In the genomic region with DNA sequence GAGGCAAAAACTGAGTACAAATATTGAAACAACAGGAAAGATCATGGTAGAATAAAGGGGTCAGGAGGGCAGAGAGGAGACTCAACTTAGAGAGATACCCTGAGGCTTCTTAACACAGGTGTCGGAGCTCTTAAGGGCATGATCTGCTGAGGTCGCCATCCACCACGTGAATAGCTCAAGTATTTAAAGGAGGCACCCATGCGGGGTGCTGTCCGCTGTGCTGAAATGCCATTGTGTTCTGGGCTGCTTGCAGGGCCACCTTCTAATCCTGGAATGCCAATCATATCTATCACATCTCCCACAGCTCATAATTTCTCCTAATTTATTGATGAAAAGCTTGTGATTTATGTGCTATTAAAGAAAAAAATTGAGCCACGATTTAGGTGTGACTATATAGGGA, we compare ENCODE assay signal across 11 cellular contexts.
DNase-seq lines count a peak whose midpoint lies in the region; ATAC-seq, FAIRE-seq and TF ChIP-seq lines count a peak whose summit lies in the region.
"Had no signal": no experiment of that assay in that cellular context is flagged by ENCODE, and none has a peak within 500 bp of the region (broad histone marks: within the 10 kb centered on the region; RNA-seq: fewer than 3 reads in every experiment).

No MANE protein-coding gene starts in this region.

- no peaks in the 10 kb centered on the region for H3K9me3 ChIP-seq in HepG2 (ENCODE audit: low read length)
- H3K9me3 ChIP-seq in right lobe of liver: no peaks in the 10 kb centered on the region
- no peaks in the 10 kb centered on the region for H3K9me3 ChIP-seq in OCI-LY3 (ENCODE audit: insufficient read depth, low read length)
- H3K9me3 ChIP-seq: gastrocnemius medialis had no signal

- H3K9ac ChIP-seq in HepG2 (ENCODE audit: insufficient read depth, low read depth, low read length) (no peak overlapping the region), OCI-LY3 (ENCODE audit: low read length) (no peak overlapping the region)

- H3K4me2 ChIP-seq in HepG2 (ENCODE audit: low read depth, low read length): no peak overlapping the region
- H3K4me2 ChIP-seq in OCI-LY3 (ENCODE audit: low read length): no peak overlapping the region

- WGBS in HepG2 (ENCODE audit: low lambda C conversion rate): 10% methylated on average over 6 of the region's 6 CpGs
- 0% methylated on average over 1 of the region's 6 CpGs for WGBS in right lobe of liver (ENCODE audit: insufficient coverage, low coverage, low lambda C conversion rate, missing lambda C conversion rate)

- no peak for TF ChIP-seq EP300 in HepG2 (IDR thresholded peaks at IDR 0.05; ENCODE audit: low read depth in 2 of 2, low read length in 2 of 2)
- no peak for TF ChIP-seq EP300 in HepG2 (CRISPR knock-in tag; IDR thresholded peaks at IDR 0.05; ENCODE audit: borderline replicate concordance)

- CTCF ChIA-PET in HepG2 (lab: Yijun Ruan, JAX; ENCODE audit: low intra/inter-chr PET ratio, low total read pairs): no interaction called here

- TF ChIP-seq CTCF in HepG2 (CRISPR knock-in tag; IDR thresholded peaks at IDR 0.05) (no peak), right lobe of liver (IDR thresholded peaks at IDR 0.05) (no peak), OCI-LY3 (IDR thresholded peaks at IDR 0.05; ENCODE audit: low read depth, low read length) (peak; percentile 42)

- no peak for FAIRE-seq in HepG2 (lab: Jason Lieb, UNC)
- FAIRE-seq in urothelium cell line (lab: Jason Lieb, UNC): peak; percentile 61

- H3K27ac ChIP-seq in HepG2 (ENCODE audit: extremely low read length, insufficient read depth, low read length): no peak overlapping the region
- no peak overlapping the region for H3K27ac ChIP-seq in right lobe of liver
- H3K27ac ChIP-seq in OCI-LY3 (ENCODE audit: low read length): no peak overlapping the region
- H3K27ac ChIP-seq: gastrocnemius medialis had no signal

- POLR2A ChIA-PET in HepG2 (lab: Yijun Ruan, JAX): no interaction called here

- no peak overlapping the region for H3K4me3 ChIP-seq in HepG2 (replicated peaks in 1 of 3; ENCODE audit: insufficient read depth in 1 of 3, low read depth in 2 of 3, low read length in 3 of 3)
- no peak overlapping the region for H3K4me3 ChIP-seq in right lobe of liver
- H3K4me3 ChIP-seq in OCI-LY3 (ENCODE audit: low read length): no peak overlapping the region
- H3K4me3 ChIP-seq: gastrocnemius medialis had no signal

- intact Hi-C loops in HepG2 (cut with micrococcal nuclease; ENCODE audit: unreplicated experiment): no loop called here
- intact Hi-C loops in right lobe of liver (cut with DNase I): no loop called here

- TF ChIP-seq RAD21 in HepG2 (CRISPR knock-in tag; IDR thresholded peaks at IDR 0.05): no peak

- DNase-seq in HepG2 (ENCODE audit: low spot score) (peak; percentile 30), right lobe of liver (no peak), fibroblast of gingiva (ENCODE audit: low read depth) (peak; percentile 4), urothelium cell line (ENCODE audit: low spot score) (peak; percentile 84), NCI-H524 treated with DMSO at 0.1 percent for 48 hours (lab: John Stamatoyannopoulos, UW) (no peak), dedifferentiated amniotic fluid mesenchymal stem cell (ENCODE audit: extremely low spot score) (no peak)
- DNase-seq: activated effector memory CD4-positive, alpha-beta T cell treated with anti-CD3 and anti-CD28 coated beads, Interleukin-2, amount 50 U/mL, for 16 hours; DMS153; gastrocnemius medialis had no signal

- in situ Hi-C loops in HepG2 (cut with HindIII; ENCODE audit: extremely low pct_ligation_motif_present, low pct_unique_long_range_greater_than_20kb): no loop called here

- H3K27me3 ChIP-seq in HepG2 (ENCODE audit: control insufficient read depth in 1 of 2, insufficient read depth in 2 of 2, low read length in 2 of 2) (no peaks in the 10 kb centered on the region), right lobe of liver (no peaks in the 10 kb centered on the region), OCI-LY3 (ENCODE audit: low read depth, low read length) (peaks cover 63% of the 10 kb centered on the region)

- H2AFZ ChIP-seq in HepG2 (ENCODE audit: low read length) (no peak overlapping the region), OCI-LY3 (ENCODE audit: low read depth, low read length) (no peak overlapping the region)

- H3K4me1 ChIP-seq in HepG2 (ENCODE audit: insufficient read depth, low read length): no peaks in the 10 kb centered on the region
- H3K4me1 ChIP-seq in right lobe of liver: no peaks in the 10 kb centered on the region
- H3K4me1 ChIP-seq in OCI-LY3 (ENCODE audit: low read length): no peaks in the 10 kb centered on the region
- H3K4me1 ChIP-seq: gastrocnemius medialis had no signal

- H4K20me1 ChIP-seq in HepG2 (ENCODE audit: insufficient read depth, low read length) (no peaks in the 10 kb centered on the region), OCI-LY3 (ENCODE audit: insufficient read depth, low read length) (0 out of 2 replicates have a peak, but pooled peaks cover 9% of the 10 kb centered on the region)

- ATAC-seq in HepG2: no peak
- no peak for ATAC-seq in right lobe of liver
- no peak for ATAC-seq in HG03097 (IDR thresholded peaks at IDR 0.05; ENCODE audit: low FRiP score, unreplicated experiment)
- ATAC-seq: gastrocnemius medialis had no signal

- no TSS peak for BruUV-seq in HepG2 (replicated peaks; lab: Mats Ljungman, UMichigan)

- H3K36me3 ChIP-seq in HepG2 (replicated peaks in 1 of 2; ENCODE audit: control insufficient read depth in 1 of 2, insufficient read depth in 2 of 2, low read length in 2 of 2): no peaks in the 10 kb centered on the region
- no peaks in the 10 kb centered on the region for H3K36me3 ChIP-seq in right lobe of liver
- no peaks in the 10 kb centered on the region for H3K36me3 ChIP-seq in OCI-LY3 (replicated peaks; ENCODE audit: low read depth, low read length)
- H3K36me3 ChIP-seq: gastrocnemius medialis had no signal

- TF ChIP-seq POLR2A in HepG2 (IDR thresholded peaks at IDR 0.05; ENCODE audit: insufficient read depth in 1 of 2, low read depth in 2 of 2, low read length in 2 of 2) (no peak), right lobe of liver (IDR thresholded peaks at IDR 0.05) (no peak)

- H3K79me2 ChIP-seq in HepG2 (ENCODE audit: insufficient read depth, low read length): no peaks in the 10 kb centered on the region
- H3K79me2 ChIP-seq in OCI-LY3 (ENCODE audit: low read length): no peaks in the 10 kb centered on the region

TF ChIP-seq in HepG2, 621 proteins besides CTCF, POLR2A, EP300 and RAD21 (continues in another document):
- TF ChIP-seq ZSCAN9 (CRISPR knock-in tag; IDR thresholded peaks at IDR 0.05; ENCODE audit: borderline replicate concordance) (0 out of 2 replicates have a peak, but pooled peaks have one; percentile 28), REST (IDR thresholded peaks at IDR 0.05; ENCODE audit: borderline replicate concordance in 1 of 2, low read depth in 1 of 2, low read length in 2 of 2) (peak; percentile 77 to 96), SALL1 (CRISPR knock-in tag; IDR thresholded peaks at IDR 0.05) (0 out of 2 replicates have a peak, but pooled peaks have one; percentile 12), MIER2 (CRISPR knock-in tag; IDR thresholded peaks at IDR 0.05) (peak; percentile 96), ZNF83 (CRISPR knock-in tag; IDR thresholded peaks at IDR 0.05; ENCODE audit: borderline replicate concordance) (no peak), EHMT2 (IDR thresholded peaks at IDR 0.05; ENCODE audit: borderline replicate concordance, low read depth, low read length) (peak; percentile 73; the same call in 1 of the 2 replicates)
- TF ChIP-seq, protein P1, sequence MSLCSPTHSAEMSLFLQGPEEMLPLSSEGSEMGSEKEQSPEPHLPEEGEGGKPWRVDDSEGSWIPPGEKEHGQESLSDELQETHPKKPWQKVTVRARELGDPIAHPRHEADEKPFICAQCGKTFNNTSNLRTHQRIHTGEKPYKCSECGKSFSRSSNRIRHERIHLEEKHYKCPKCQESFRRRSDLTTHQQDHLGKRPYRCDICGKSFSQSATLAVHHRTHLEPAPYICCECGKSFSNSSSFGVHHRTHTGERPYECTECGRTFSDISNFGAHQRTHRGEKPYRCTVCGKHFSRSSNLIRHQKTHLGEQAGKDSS (CRISPR knock-in tag; IDR thresholded peaks at IDR 0.05; ENCODE audit: borderline replicate concordance, low read depth): no peak
- TF ChIP-seq, protein P2, sequence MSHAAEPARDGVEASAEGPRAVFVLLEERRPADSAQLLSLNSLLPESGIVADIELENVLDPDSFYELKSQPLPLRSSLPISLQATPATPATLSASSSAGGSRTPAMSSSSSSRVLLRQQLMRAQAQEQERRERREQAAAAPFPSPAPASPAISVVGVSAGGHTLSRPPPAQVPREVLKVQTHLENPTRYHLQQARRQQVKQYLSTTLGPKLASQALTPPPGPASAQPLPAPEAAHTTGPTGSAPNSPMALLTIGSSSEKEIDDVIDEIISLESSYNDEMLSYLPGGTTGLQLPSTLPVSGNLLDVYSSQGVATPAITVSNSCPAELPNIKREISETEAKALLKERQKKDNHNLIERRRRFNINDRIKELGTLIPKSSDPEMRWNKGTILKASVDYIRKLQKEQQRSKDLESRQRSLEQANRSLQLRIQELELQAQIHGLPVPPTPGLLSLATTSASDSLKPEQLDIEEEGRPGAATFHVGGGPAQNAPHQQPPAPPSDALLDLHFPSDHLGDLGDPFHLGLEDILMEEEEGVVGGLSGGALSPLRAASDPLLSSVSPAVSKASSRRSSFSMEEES (CRISPR knock-in tag; IDR thresholded peaks at IDR 0.05): 0 out of 2 replicates have a peak, but pooled peaks have one; percentile 28

Comparison
In these comparisons a context has a peak if more than half of its experiments do, and no peak if none do; other contexts are left out.
1. DNase-seq: peak in HepG2 (single experiment), fibroblast of gingiva (single experiment) and urothelium cell line (single experiment); none in right lobe of liver (0 of 3), NCI-H524 treated with DMSO at 0.1 percent for 48 hours (single experiment) and dedifferentiated amniotic fluid mesenchymal stem cell (single experiment).